8 cellular contexts compared by ENCODE assay signal in the genomic region with DNA sequence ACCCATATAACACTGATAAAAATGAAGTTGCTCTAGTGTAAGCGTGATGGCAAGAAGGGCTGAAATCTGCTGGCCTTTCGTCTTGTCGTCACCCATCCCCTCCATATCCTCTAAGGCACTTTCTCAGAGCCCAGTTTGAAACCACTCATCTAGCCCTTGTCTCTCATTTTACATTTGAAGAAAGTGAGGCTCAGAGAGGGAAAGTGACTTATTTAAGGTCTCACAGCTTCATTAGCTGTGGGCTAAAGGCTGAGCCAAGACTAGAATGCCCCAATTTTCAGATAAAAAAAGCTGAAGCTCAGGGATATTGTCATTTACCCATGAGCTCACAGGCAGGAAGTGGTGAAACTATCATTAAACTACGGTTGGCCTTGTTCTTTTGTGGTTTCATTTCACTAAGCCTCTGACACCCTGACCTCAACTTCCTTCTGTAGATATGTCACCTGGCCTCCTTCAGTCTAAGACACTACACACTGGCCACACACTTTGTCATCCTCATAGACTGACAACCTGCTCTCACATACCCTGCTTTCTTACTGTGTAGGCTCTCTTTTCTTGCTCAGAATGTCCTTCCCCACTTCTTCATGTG.
DNase-seq lines count a peak whose midpoint lies in the region; ATAC-seq and TF ChIP-seq lines count a peak whose summit lies in the region.

No MANE protein-coding gene starts in this region.

- peak overlapping the region; percentile 61 to 88 for H3K27ac Mint-ChIP-seq in activated naive CD4-positive, alpha-beta T cell treated with anti-CD3 and anti-CD28 coated beads, Interleukin-2, amount 50 U/mL, for 72 hours

- H3K79me2 ChIP-seq in OCI-LY1 (ENCODE audit: insufficient read depth, low read length), result no peaks in the 10 kb centered on the region

- H3K4me1 ChIP-seq in OCI-LY1 (ENCODE audit: insufficient read depth, low read length, severe bottlenecking), result peaks cover 77% of the 10 kb centered on the region

- peak overlapping the region; percentile 53 for H3K9ac ChIP-seq in OCI-LY1 (ENCODE audit: low read length)

- peak; percentile 52 to 73 for DNase-seq in activated naive CD4-positive, alpha-beta T cell treated with anti-CD3 and anti-CD28 coated beads, Interleukin-2, amount 50 U/mL, for 72 hours (ENCODE audit: low spot score in 2 of 2)
- DNase-seq in stimulated activated CD8-positive, alpha-beta memory T cell treated with anti-CD3 and anti-CD28 coated beads, Interleukin-15, amount 100 ng/mL, for 4 hours (ENCODE audit: low read depth in 2 of 2), result peak; percentile 10 to 37
- DNase-seq in erythroblast (lab: John Stamatoyannopoulos, UW) (no peak), substantia nigra (lab: John Stamatoyannopoulos, UW) (no peak), cerebellar nuclear complex (lab: John Stamatoyannopoulos, UW) (no peak)

- H3K9me3 Mint-ChIP-seq in activated naive CD4-positive, alpha-beta T cell treated with anti-CD3 and anti-CD28 coated beads, Interleukin-2, amount 50 U/mL, for 72 hours, result peaks cover 0 to 3% of the 10 kb centered on the region in 2 donors

- H3K27ac ChIP-seq in OCI-LY1 (ENCODE audit: low read depth, low read length, poor library complexity, severe bottlenecking) (peak overlapping the region; percentile 98), substantia nigra (ENCODE audit: low read depth, low read length, poor library complexity, severe bottlenecking) (no peak overlapping the region)

- no peak for TF ChIP-seq POLR2A in erythroblast (IDR thresholded peaks at IDR 0.05; ENCODE audit: low read length)

- peak overlapping the region; percentile 29 for H3K4me3 ChIP-seq in OCI-LY1 (ENCODE audit: low read depth, low read length, poor library complexity, severe bottlenecking)

- H2AFZ ChIP-seq in OCI-LY1 (ENCODE audit: low read length), result no peak overlapping the region

- H3K4me2 ChIP-seq in OCI-LY1 (ENCODE audit: low read length), result peak overlapping the region; percentile 62

- H3K36me3 ChIP-seq in OCI-LY1 (ENCODE audit: insufficient read depth, low read length), result no peaks in the 10 kb centered on the region

- peaks cover 0 to 1% of the 10 kb centered on the region in 2 donors for H3K36me3 Mint-ChIP-seq in activated naive CD4-positive, alpha-beta T cell treated with anti-CD3 and anti-CD28 coated beads, Interleukin-2, amount 50 U/mL, for 72 hours

- H3F3A ChIP-seq in OCI-LY1 (ENCODE audit: insufficient read depth, low read length), result no peaks in the 10 kb centered on the region

- no peak for TF ChIP-seq CTCF in OCI-LY1 (IDR thresholded peaks at IDR 0.05; ENCODE audit: low read length)

- no peaks in the 10 kb centered on the region for H3K27me3 ChIP-seq in OCI-LY1 (ENCODE audit: insufficient read depth, low read length)

- H3K9me3 ChIP-seq in OCI-LY1 (ENCODE audit: low read length), result no peaks in the 10 kb centered on the region

- H4K20me1 ChIP-seq in OCI-LY1 (ENCODE audit: insufficient read depth, low read length), result no peaks in the 10 kb centered on the region

- H3K9me2 ChIP-seq in OCI-LY1 (ENCODE audit: low read depth, low read length), result no peaks in the 10 kb centered on the region

- ATAC-seq in GM18861 (IDR thresholded peaks at IDR 0.05; ENCODE audit: unreplicated experiment) (peak; percentile 98), HG02798 (IDR thresholded peaks at IDR 0.05; ENCODE audit: poor library complexity, unreplicated experiment) (peak; percentile 99)
- ATAC-seq in activated naive CD4-positive, alpha-beta T cell treated with anti-CD3 and anti-CD28 coated beads, Interleukin-2, amount 50 U/mL, for 72 hours, result peak; percentile 98

Comparison
In these comparisons a context has a peak if more than half of its experiments do, and no peak if none do; other contexts are left out.
1. DNase-seq: peak in activated naive CD4-positive, alpha-beta T cell treated with anti-CD3 and anti-CD28 coated beads, Interleukin-2, amount 50 U/mL, for 72 hours (2 of 2) and stimulated activated CD8-positive, alpha-beta memory T cell treated with anti-CD3 and anti-CD28 coated beads, Interleukin-15, amount 100 ng/mL, for 4 hours (2 of 2); none in erythroblast (0 of 2), substantia nigra (0 of 49) and cerebellar nuclear complex (0 of 2).
2. Peak in every context shown above with its lines, with median percentiles within 50 percentile points of each other: ATAC-seq.